Comparison of ENCODE assay signal across 17 cellular contexts in genomic region chr16:84931506-84931905, GRCh38.
A peak's percentile ranks its signal among the peaks of the same experiment; 100 is the strongest.
DNase-seq lines count a peak whose midpoint lies in the region; ATAC-seq and TF ChIP-seq lines count a peak whose summit lies in the region.
"Had no signal": no experiment of that assay in that cellular context is flagged by ENCODE, and none has a peak within 500 bp of the region (broad histone marks: within the 10 kb centered on the region; RNA-seq: fewer than 3 reads in every experiment).

No MANE protein-coding gene starts in this region.

- H3K27me3 Mint-ChIP-seq in natural killer cell (ENCODE audit: low read depth in 2 of 2) (no peaks in the 10 kb centered on the region), nephron (ENCODE audit: low read depth) (peaks cover 10% of the 10 kb centered on the region), endothelial cell (ENCODE audit: unreplicated experiment) (peaks cover 4% of the 10 kb centered on the region)
- no peaks in the 10 kb centered on the region for H3K27me3 Mint-ChIP-seq in natural killer cell treated with Interleukin-12 subunit alpha and Interleukin-12 subunit beta and Interleukin-15 and Interleukin-18, amount 100 ng/mL, for 72 hours
- no peaks in the 10 kb centered on the region for H3K27me3 Mint-ChIP-seq in central memory CD8-positive, alpha-beta T cell

- peak overlapping the region; percentile 58 to 75 for H3K27ac Mint-ChIP-seq in natural killer cell
- no peak overlapping the region for H3K27ac Mint-ChIP-seq in natural killer cell treated with Interleukin-12 subunit alpha and Interleukin-12 subunit beta and Interleukin-15 and Interleukin-18, amount 100 ng/mL, for 72 hours
- peak overlapping the region; percentile 49 for H3K27ac Mint-ChIP-seq in central memory CD8-positive, alpha-beta T cell (ENCODE audit: low read depth)
- H3K27ac Mint-ChIP-seq in nephron = peak overlapping the region in 2 of 3 experiments; percentile 59 to 85
- no peak overlapping the region for H3K27ac Mint-ChIP-seq in endothelial cell (ENCODE audit: unreplicated experiment)
- H3K27ac Mint-ChIP-seq: HFFc6 had no signal

- H3K4me3 Mint-ChIP-seq in natural killer cell (no peak overlapping the region), nephron (no peak overlapping the region), endothelial cell (ENCODE audit: unreplicated experiment) (no peak overlapping the region)
- no peak overlapping the region for H3K4me3 Mint-ChIP-seq in natural killer cell treated with Interleukin-12 subunit alpha and Interleukin-12 subunit beta and Interleukin-15 and Interleukin-18, amount 100 ng/mL, for 72 hours
- no peak overlapping the region for H3K4me3 Mint-ChIP-seq in central memory CD8-positive, alpha-beta T cell
- H3K4me3 Mint-ChIP-seq: HFFc6 had no signal

- intact Hi-C loops in natural killer cell (cut with micrococcal nuclease) = no loop called here

- DNase-seq in natural killer cell (no peak), endothelial cell (ENCODE audit: low spot score) (no peak), ureter (ENCODE audit: low spot score) (no peak), mucosa of gallbladder (ENCODE audit: low spot score) (no peak)
- no peak for DNase-seq in natural killer cell treated with Interleukin-12 subunit alpha and Interleukin-12 subunit beta and Interleukin-15 and Interleukin-18, amount 100 ng/mL, for 72 hours (ENCODE audit: low spot score)
- DNase-seq in central memory CD8-positive, alpha-beta T cell (ENCODE audit: low spot score in 2 of 2) = no peak
- DNase-seq: DMS 273 treated with DMSO at 0.1 percent for 48 hours, HFFc6, MG63, NCI-H1092 treated with DMSO at 0.1 percent for 48 hours, NCI-H2081 treated with DMSO at 0.1 percent for 48 hours, NCI-H510A, NCI-H774, PC-9 had no signal

- H3K36me3 Mint-ChIP-seq in natural killer cell (no peaks in the 10 kb centered on the region), nephron (ENCODE audit: low read depth) (no peaks in the 10 kb centered on the region), endothelial cell (ENCODE audit: low read depth, unreplicated experiment) (peaks cover 3% of the 10 kb centered on the region)
- no peaks in the 10 kb centered on the region for H3K36me3 Mint-ChIP-seq in natural killer cell treated with Interleukin-12 subunit alpha and Interleukin-12 subunit beta and Interleukin-15 and Interleukin-18, amount 100 ng/mL, for 72 hours
- H3K36me3 Mint-ChIP-seq in central memory CD8-positive, alpha-beta T cell (ENCODE audit: insufficient read depth) = peaks cover 2% of the 10 kb centered on the region

- ATAC-seq in natural killer cell (no peak), GM21786 (IDR thresholded peaks at IDR 0.05; ENCODE audit: unreplicated experiment) (no peak)
- no peak for ATAC-seq in natural killer cell treated with Interleukin-12 subunit alpha and Interleukin-12 subunit beta and Interleukin-15 and Interleukin-18, amount 100 ng/mL, for 72 hours
- no peak for ATAC-seq in central memory CD8-positive, alpha-beta T cell (replicated peaks; ENCODE audit: extremely low read depth, poor library complexity, severe bottlenecking)
- ATAC-seq: HepG2 had no signal

- H3K4me1 Mint-ChIP-seq in natural killer cell (peaks cover 0 to 9% of the 10 kb centered on the region in 2 donors), nephron (peaks cover 42% of the 10 kb centered on the region), endothelial cell (ENCODE audit: unreplicated experiment) (no peaks in the 10 kb centered on the region)
- peaks cover 0 to 6% of the 10 kb centered on the region in 2 donors for H3K4me1 Mint-ChIP-seq in natural killer cell treated with Interleukin-12 subunit alpha and Interleukin-12 subunit beta and Interleukin-15 and Interleukin-18, amount 100 ng/mL, for 72 hours (ENCODE audit: low read depth in 2 of 2)
- peaks cover 5% of the 10 kb centered on the region for H3K4me1 Mint-ChIP-seq in central memory CD8-positive, alpha-beta T cell

- H3K9me3 Mint-ChIP-seq in natural killer cell = no peaks in the 10 kb centered on the region
- no peaks in the 10 kb centered on the region for H3K9me3 Mint-ChIP-seq in natural killer cell treated with Interleukin-12 subunit alpha and Interleukin-12 subunit beta and Interleukin-15 and Interleukin-18, amount 100 ng/mL, for 72 hours
- H3K9me3 Mint-ChIP-seq in central memory CD8-positive, alpha-beta T cell = no peaks in the 10 kb centered on the region
- H3K9me3 Mint-ChIP-seq in nephron = no peaks in the 10 kb centered on the region
- H3K9me3 Mint-ChIP-seq in endothelial cell (ENCODE audit: unreplicated experiment) = no peaks in the 10 kb centered on the region

- TF ChIP-seq CTCF in natural killer cell (IDR thresholded peaks at IDR 0.05) (no peak), nephron (IDR thresholded peaks at IDR 0.05; ENCODE audit: unreplicated experiment in 3 of 3) (no peak), endothelial cell (IDR thresholded peaks at IDR 0.05; ENCODE audit: unreplicated experiment) (no peak)

Comparison
In these comparisons a context has a peak if more than half of its experiments do, and no peak if none do; other contexts are left out.
1. H3K27ac Mint-ChIP-seq: peak in natural killer cell (2 of 2), central memory CD8-positive, alpha-beta T cell (single experiment) and nephron (2 of 3); none in natural killer cell treated with Interleukin-12 subunit alpha and Interleukin-12 subunit beta and Interleukin-15 and Interleukin-18, amount 100 ng/mL, for 72 hours (0 of 2) and endothelial cell (single experiment).